Comparison of ENCODE assay signal across 8 cellular contexts in genomic region chr6:5866547-5867051, GRCh38.
DNase-seq lines count a peak whose midpoint lies in the region; ATAC-seq and TF ChIP-seq lines count a peak whose summit lies in the region.

No MANE protein-coding gene starts in this region.

- 68% methylated on average over 4 of the region's 4 CpGs for WGBS in smooth muscle cell (ENCODE audit: low lambda C conversion rate)
- 49 to 60% methylated on average over 4 of the region's 4 CpGs for WGBS in testis, 2 donors

- intact Hi-C loops in testis (cut with DNase I; ENCODE audit: low total_unique reads), result no loop called here

- H3K4me3 ChIP-seq in ACC112 (ENCODE audit: low read depth, low read length) (peak overlapping the region; percentile 70), fibroblast of the aortic adventitia (ENCODE audit: low read depth, low read length) (peak overlapping the region; percentile 49), smooth muscle cell (peak overlapping the region; percentile 20), testis (no peak overlapping the region)

- no peak for ATAC-seq in HG02973 (IDR thresholded peaks at IDR 0.05; ENCODE audit: unreplicated experiment)

- peak; percentile 40 for DNase-seq in HPDE6-E6E7 (ENCODE audit: extremely low spot score)
- DNase-seq in SK-MEL-5 (ENCODE audit: low read depth, low spot score), result peak; percentile 43
- DNase-seq in fibroblast of the aortic adventitia (ENCODE audit: low read depth), result peak; percentile 67
- no peak for DNase-seq in smooth muscle cell (lab: John Stamatoyannopoulos, UW; ENCODE audit: unreplicated experiment)
- no peak for DNase-seq in D341Med (ENCODE audit: low spot score)
- DNase-seq in testis, result no peak

- peak overlapping the region; percentile 37 for H3K4me2 ChIP-seq in smooth muscle cell

- H3K4me1 ChIP-seq in ACC112 (ENCODE audit: control insufficient read depth, insufficient read depth, low read length, unreplicated experiment) (no peaks in the 10 kb centered on the region), smooth muscle cell (ENCODE audit: low read depth) (no peaks in the 10 kb centered on the region), testis (no peaks in the 10 kb centered on the region)

- H3K9me3 ChIP-seq in smooth muscle cell (replicated peaks; ENCODE audit: low read depth), result no peaks in the 10 kb centered on the region
- no peaks in the 10 kb centered on the region for H3K9me3 ChIP-seq in testis

- no peak overlapping the region for H2AFZ ChIP-seq in ACC112 (ENCODE audit: low read length, unreplicated experiment)
- H2AFZ ChIP-seq in smooth muscle cell (ENCODE audit: low read depth), result no peak overlapping the region

- no peaks in the 10 kb centered on the region for H3F3A ChIP-seq in smooth muscle cell (ENCODE audit: low read depth)

- H3K36me3 ChIP-seq in ACC112 (ENCODE audit: insufficient read depth, low read length) (no peaks in the 10 kb centered on the region), smooth muscle cell (ENCODE audit: low read depth) (no peaks in the 10 kb centered on the region), testis (ENCODE audit: low read depth, missing control alignments) (no peaks in the 10 kb centered on the region)

- H3K79me2 ChIP-seq in ACC112 (ENCODE audit: control insufficient read depth, insufficient read depth, low read length, unreplicated experiment) (no peaks in the 10 kb centered on the region), smooth muscle cell (ENCODE audit: low read depth) (no peaks in the 10 kb centered on the region)

- H3K27ac ChIP-seq in ACC112 (ENCODE audit: low read depth, low read length), result no peak overlapping the region
- H3K27ac ChIP-seq in smooth muscle cell (ENCODE audit: low read depth), result no peak overlapping the region
- H3K27ac ChIP-seq in testis, result no peak overlapping the region

- H4K20me1 ChIP-seq in smooth muscle cell (ENCODE audit: low read depth), result no peaks in the 10 kb centered on the region

- TF ChIP-seq POLR2A in testis (IDR thresholded peaks at IDR 0.05), result no peak

- no peak overlapping the region for H3K9ac ChIP-seq in smooth muscle cell (ENCODE audit: low read depth)

- in situ Hi-C loops in SK-MEL-5 (cut with HindIII; ENCODE audit: low pct_unique_long_range_greater_than_20kb, low sequenced_read_pairs), result no loop called here

- no peak for TF ChIP-seq CTCF in fibroblast of the aortic adventitia (IDR thresholded peaks at IDR 0.05; ENCODE audit: insufficient read depth, low read length)
- no peak for TF ChIP-seq CTCF in smooth muscle cell (IDR thresholded peaks at IDR 0.05; ENCODE audit: borderline replicate concordance, insufficient read depth, poor library complexity, severe bottlenecking)
- no peak for TF ChIP-seq CTCF in testis (IDR thresholded peaks at IDR 0.05)

- no peaks in the 10 kb centered on the region for H3K27me3 ChIP-seq in ACC112 (ENCODE audit: insufficient read depth, low read length)
- no peaks in the 10 kb centered on the region for H3K27me3 ChIP-seq in smooth muscle cell (ENCODE audit: low read depth)
- no peaks in the 10 kb centered on the region for H3K27me3 ChIP-seq in testis

Comparison
In these comparisons a context has a peak if more than half of its experiments do, and no peak if none do; other contexts are left out.
1. H3K4me3 ChIP-seq: peak in ACC112 (single experiment), fibroblast of the aortic adventitia (single experiment) and smooth muscle cell (single experiment); none in testis (0 of 2).
2. DNase-seq: peak in HPDE6-E6E7 (single experiment), SK-MEL-5 (single experiment) and fibroblast of the aortic adventitia (single experiment); none in smooth muscle cell (single experiment), D341Med (single experiment) and testis (single experiment).